21 cellular contexts compared by ENCODE assay signal in genomic region chr13:75495938-75496337, GRCh38. TPM values are rescaled to one million over a fixed set of nuclear protein-coding genes. Genes with fewer than 3 reads are reported as not detected.
A peak's percentile ranks its signal among the peaks of the same experiment; 100 is the strongest.
DNase-seq lines count a peak whose midpoint lies in the region; ATAC-seq and TF ChIP-seq lines count a peak whose summit lies in the region.
"Had no signal": no experiment of that assay in that cellular context is flagged by ENCODE, and none has a peak within 500 bp of the region (broad histone marks: within the 10 kb centered on the region; RNA-seq: fewer than 3 reads in every experiment).

No MANE protein-coding gene starts in this region.

- no peak for ATAC-seq in HG03342 (IDR thresholded peaks at IDR 0.05; ENCODE audit: unreplicated experiment)
- ATAC-seq: CD8-positive, alpha-beta T cell; left cardiac atrium had no signal

- TF ChIP-seq CTCF in AG04449 (IDR thresholded peaks at IDR 0.05; ENCODE audit: insufficient read depth, low read length, missing control alignments) (no peak), fibroblast of the aortic adventitia (IDR thresholded peaks at IDR 0.05; ENCODE audit: insufficient read depth, low read length) (no peak)

- no peak overlapping the region for H3K4me3 ChIP-seq in AG04449 (ENCODE audit: low read depth, low read length)
- H3K4me3 ChIP-seq in fibroblast of the aortic adventitia (ENCODE audit: low read depth, low read length) = no peak overlapping the region
- H3K4me3 ChIP-seq: prostate gland, suprapubic skin, vagina had no signal

- POLR2A ChIA-PET in AG04449 (lab: Yijun Ruan, JAX) = interaction anchor here (1.3 kb wide), 1 partner anchor 14 kb away, joined by 3 read pairs; the partner anchor contains the start of gene TBC1D4

- DNase-seq in AG04449 (ENCODE audit: low read depth, low spot score) (peak; percentile 76), H4 (ENCODE audit: low spot score) (peak; percentile 73), amniotic stem cell (lab: John Stamatoyannopoulos, UW) (peak; percentile 22), fibroblast of the aortic adventitia (ENCODE audit: low read depth) (peak; percentile 52), T-helper 2 cell (no peak), NCI-H2107 (lab: John Stamatoyannopoulos, UW) (no peak), mesenteric fat pad (ENCODE audit: low spot score) (no peak)
- DNase-seq: activated CD4-positive, alpha-beta T cell treated with anti-CD3 and anti-CD28 coated beads, Interleukin-2, amount 50 U/mL, for 48 hours; activated gamma-delta T cell treated with Interleukin-2 at 50 U/mL for 16 hours; CD8-positive, alpha-beta T cell; DMS53; Kasumi-1; left cardiac atrium; NCI-H1105; NCI-H526 treated with DMSO at 0.1 percent for 48 hours; Right ventricle myocardium superior; T-helper 1 cell had no signal

- CTCF ChIA-PET in AG04449 (lab: Yijun Ruan, JAX) = interaction anchor here (1.1 to 2.4 kb wide), 4 partner anchors 11 to 124 kb away, joined by 3 to 13 read pairs (median 4); partner anchors contain the start of gene TBC1D4

RNA-seq across cellular contexts. Expression of gene TBC1D4, which starts 14.0 kb away (rescaled TPM):
- total RNA-seq in H4 (2014; rRNA removed; shearing (Covaris generic)) = 2.9 and 4.1 TPM in 2 replicates
- total RNA-seq in fibroblast of the aortic adventitia (ENCODE audit: low replicate concordance) (9.5 and 10.2 TPM in 2 replicates), mesenteric fat pad (44.5 TPM)

RNA-seq across cellular contexts. Expression of gene COMMD6, which starts 41.7 kb away (rescaled TPM):
- 40.0 and 40.2 TPM in 2 replicates for total RNA-seq in H4 (2014; rRNA removed; shearing (Covaris generic))
- total RNA-seq in fibroblast of the aortic adventitia (ENCODE audit: low replicate concordance) = 59.2 and 126 TPM in 2 replicates
- total RNA-seq in mesenteric fat pad = 133 TPM

RNA-seq across cellular contexts. Expression of gene UCHL3, which starts 53.7 kb away (rescaled TPM):
- 55.5 and 57.5 TPM in 2 replicates for total RNA-seq in H4 (2014; rRNA removed; shearing (Covaris generic))
- total RNA-seq in fibroblast of the aortic adventitia (ENCODE audit: low replicate concordance) (39.7 and 44.9 TPM in 2 replicates), mesenteric fat pad (38.8 TPM)

Comparison
In these comparisons a context has a peak if more than half of its experiments do, and no peak if none do; other contexts are left out.
1. DNase-seq: peak in AG04449 (single experiment), H4 (single experiment), amniotic stem cell (single experiment) and fibroblast of the aortic adventitia (single experiment); none in T-helper 2 cell (0 of 5), NCI-H2107 (single experiment) and mesenteric fat pad (single experiment).